ENCODE assay signal across 8 cellular contexts in the genomic region with DNA sequence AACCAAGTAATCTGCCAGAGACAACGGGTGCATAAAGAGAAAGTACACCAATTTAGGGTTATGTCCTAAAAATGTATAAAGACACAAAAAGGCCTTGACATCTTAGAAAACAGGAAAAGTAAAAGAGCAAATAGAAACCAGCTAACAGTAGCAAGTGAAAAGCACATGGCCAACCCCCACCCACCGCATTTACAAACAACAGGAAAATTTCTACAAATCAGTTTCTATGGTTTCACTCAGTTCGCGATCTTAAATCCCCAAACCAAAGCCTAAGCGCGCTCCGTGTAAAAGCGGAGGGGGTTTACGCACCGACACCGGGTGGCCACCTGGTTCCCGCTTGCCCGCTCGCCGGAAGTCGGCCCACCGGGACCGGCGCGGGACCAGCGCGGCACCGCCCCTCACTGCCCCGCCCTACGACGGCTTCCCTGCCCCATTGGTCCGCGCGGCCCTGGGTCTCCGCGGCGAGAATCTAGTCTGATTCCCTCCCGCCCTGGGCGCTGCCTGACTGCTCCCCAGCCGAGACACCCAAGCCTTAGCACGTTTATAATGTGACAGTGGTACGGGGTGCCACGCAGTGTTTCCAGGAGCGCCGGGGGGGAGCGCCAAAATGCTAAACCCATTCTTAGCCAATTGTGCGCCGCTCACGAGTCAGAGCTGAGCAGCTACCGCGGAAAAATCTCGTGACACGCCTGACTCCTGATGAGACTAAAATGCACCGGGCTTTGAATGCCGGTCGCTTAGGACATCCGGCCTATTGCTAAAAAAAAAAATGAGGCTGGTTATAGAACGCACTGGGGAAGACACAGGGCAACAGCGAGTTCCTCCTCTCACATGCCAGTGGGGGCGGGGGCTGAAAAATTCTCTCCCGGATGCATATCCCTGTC. TPM values are rescaled to one million over a fixed set of nuclear protein-coding genes. Genes with fewer than 3 reads are reported as not detected.
DNase-seq lines count a peak whose midpoint lies in the region; ATAC-seq and TF ChIP-seq lines count a peak whose summit lies in the region.

Gene GART (minus strand): TSS at position 362 of the 884 bp plus-strand sequence. CDS start 2,802 bp downstream, outside the sequence.

- H3K27ac Mint-ChIP-seq in activated B cell treated with CpG ODN at 0.5 μM for 24 hours, result peak within 1 kb of the TSS; percentile 100

- H3K4me3 Mint-ChIP-seq in activated B cell treated with CpG ODN at 0.5 μM for 24 hours, result peak within 1 kb of the TSS; percentile 98

- TF ChIP-seq CTCF in AG04449 (IDR thresholded peaks at IDR 0.05; ENCODE audit: insufficient read depth, low read length, missing control alignments) (no peak), activated B cell treated with CpG ODN at 0.5 μM for 24 hours (IDR thresholded peaks at IDR 0.05) (no peak), cardiac fibroblast (IDR thresholded peaks at IDR 0.05; ENCODE audit: low read depth, low read length) (no peak)

- H3K27me3 Mint-ChIP-seq in activated B cell treated with CpG ODN at 0.5 μM for 24 hours, result no peaks in the 10 kb centered on the region

- H3K4me1 Mint-ChIP-seq in activated B cell treated with CpG ODN at 0.5 μM for 24 hours, result peaks cover 48% of the 10 kb centered on the region

- DNase-seq in AG04449 (ENCODE audit: low read depth, low spot score), result no peak
- peak; percentile 89 for DNase-seq in NCI-H2196 (lab: John Stamatoyannopoulos, UW; ENCODE audit: unreplicated experiment)
- DNase-seq in activated B cell treated with CpG ODN at 0.5 μM for 24 hours, result peak; percentile 84
- peak; percentile 73 to 81 for DNase-seq in cardiac fibroblast (ENCODE audit: low read depth in 2 of 2)
- DNase-seq in islet precursor cell, result peak; percentile 90
- DNase-seq in stimulated activated CD4-positive, alpha-beta T cell treated with anti-CD3 and anti-CD28 coated beads, Interleukin-12 subunit alpha, Interleukin-12 subunit beta, amount 100 ng/mL, for 48 hours (ENCODE audit: low read depth in 2 of 3, low spot score in 1 of 3), result peak; percentile 70 to 82 (median 75)

- CTCF ChIA-PET in AG04449 (lab: Yijun Ruan, JAX), result interaction anchor here (1.1 kb wide), 1 partner anchor 13 kb away, joined by 3 read pairs; no protein-coding TSS in a partner anchor
- CTCF ChIA-PET in activated B cell treated with CpG ODN at 0.5 μM for 24 hours (lab: Charles Lee), result no interaction called here

- POLR2A ChIA-PET in AG04449 (lab: Yijun Ruan, JAX), result no interaction called here
- POLR2A ChIA-PET in activated B cell treated with CpG ODN at 0.5 μM for 24 hours (lab: Charles Lee), result interaction anchor here (0.6 to 5.3 kb wide), 10 partner anchors 10 to 1332 kb away, joined by 3 to 62 read pairs (median 8); partner anchors contain the start of genes DNAJC28, DONSON, IFNAR1 and SYNJ1

- H3K4me3 ChIP-seq in AG04449 (ENCODE audit: low read depth, low read length), result peak within 1 kb of the TSS; percentile 88
- peak within 1 kb of the TSS; percentile 64 to 92 for H3K4me3 ChIP-seq in cardiac fibroblast (replicated peaks in 1 of 2; ENCODE audit: low read depth in 2 of 2, low read length in 2 of 2)

- intact Hi-C loops in activated B cell treated with CpG ODN at 0.5 μM for 24 hours (cut with micrococcal nuclease), result loop anchor here (1.0 to 5.0 kb wide), 13 partner anchors 46 to 1149 kb away; partner anchors contain the start of genes CFAP298, CRYZL1, DNAJC28 and DONSON

- peak; percentile 50 for ATAC-seq in GM18868 (IDR thresholded peaks at IDR 0.05; ENCODE audit: unreplicated experiment)
- ATAC-seq in HG03103 (IDR thresholded peaks at IDR 0.05; ENCODE audit: low read depth, unreplicated experiment), result peak; percentile 49
- ATAC-seq in activated B cell treated with CpG ODN at 0.5 μM for 24 hours (ENCODE audit: low read depth), result peak; percentile 60

- no peaks in the 10 kb centered on the region for H3K9me3 Mint-ChIP-seq in activated B cell treated with CpG ODN at 0.5 μM for 24 hours

- peaks cover 52% of the 10 kb centered on the region for H3K36me3 Mint-ChIP-seq in activated B cell treated with CpG ODN at 0.5 μM for 24 hours (ENCODE audit: low read depth)

RNA-seq across cellular contexts. Expression of gene GART, which starts in this region (rescaled TPM):
- 99.1 and 106 TPM in 2 replicates for total RNA-seq in activated B cell treated with CpG ODN at 0.5 μM for 24 hours
